Comparison of ENCODE assay signal across 16 cellular contexts in genomic region chr3:159634414-159634813, GRCh38.
DNase-seq lines count a peak whose midpoint lies in the region; ATAC-seq and TF ChIP-seq lines count a peak whose summit lies in the region.
"Had no signal": no experiment of that assay in that cellular context is flagged by ENCODE, and none has a peak within 500 bp of the region (broad histone marks: within the 10 kb centered on the region; RNA-seq: fewer than 3 reads in every experiment).

No MANE protein-coding gene starts in this region.

- no peaks in the 10 kb centered on the region for H3K9me2 ChIP-seq in GM23248 (ENCODE audit: insufficient read depth)

- H3K27ac ChIP-seq in GM23248: no peak overlapping the region
- no peak overlapping the region for H3K27ac ChIP-seq in testis
- no peak overlapping the region for H3K27ac ChIP-seq in sigmoid colon
- H3K27ac ChIP-seq: heart right ventricle, left ventricle myocardium inferior, RWPE1 had no signal

- in situ Hi-C loops in GM23248 (cut with MboI): no loop called here
- in situ Hi-C loops in astrocyte of the cerebellum (cut with HindIII; ENCODE audit: low sequenced_read_pairs): no loop called here

- TF ChIP-seq EP300 in sigmoid colon (IDR thresholded peaks at IDR 0.05): no peak

- TF ChIP-seq POLR2A in testis (IDR thresholded peaks at IDR 0.05): no peak
- no peak for TF ChIP-seq POLR2A in sigmoid colon (IDR thresholded peaks at IDR 0.05)

- TF ChIP-seq CTCF in astrocyte of the cerebellum (IDR thresholded peaks at IDR 0.05; ENCODE audit: low read depth, low read length, missing control alignments): no peak
- no peak for TF ChIP-seq CTCF in testis (IDR thresholded peaks at IDR 0.05)
- TF ChIP-seq CTCF in sigmoid colon (IDR thresholded peaks at IDR 0.05): no peak

- H3K9ac ChIP-seq in GM23248: no peak overlapping the region

- no peak overlapping the region for H3K4me2 ChIP-seq in GM23248 (ENCODE audit: unreplicated experiment)

- no peaks in the 10 kb centered on the region for H3K36me3 ChIP-seq in GM23248 (ENCODE audit: low read depth)
- no peaks in the 10 kb centered on the region for H3K36me3 ChIP-seq in testis (ENCODE audit: low read depth, missing control alignments)
- H3K36me3 ChIP-seq in sigmoid colon: no peaks in the 10 kb centered on the region
- H3K36me3 ChIP-seq: heart right ventricle, left ventricle myocardium inferior had no signal

- H2AFZ ChIP-seq in GM23248: no peak overlapping the region

- no peaks in the 10 kb centered on the region for H3K9me3 ChIP-seq in GM23248 (ENCODE audit: low read depth)
- H3K9me3 ChIP-seq in testis: no peaks in the 10 kb centered on the region
- no peaks in the 10 kb centered on the region for H3K9me3 ChIP-seq in sigmoid colon
- H3K9me3 ChIP-seq: heart right ventricle, left ventricle myocardium inferior had no signal

- H4K20me1 ChIP-seq in GM23248 (ENCODE audit: insufficient read depth): no peaks in the 10 kb centered on the region

- no peaks in the 10 kb centered on the region for H3K79me2 ChIP-seq in GM23248 (ENCODE audit: insufficient read depth)

- ATAC-seq in HG03139 (IDR thresholded peaks at IDR 0.05; ENCODE audit: unreplicated experiment): no peak
- ATAC-seq: activated T-helper 17 cell treated with anti-CD3 and anti-CD28 coated beads, Interleukin-2, amount 50 U/mL, for 72 hours; heart right ventricle; K562 had no signal

- H3K27me3 ChIP-seq in GM23248 (replicated peaks; ENCODE audit: insufficient read depth) (no peaks in the 10 kb centered on the region), testis (no peaks in the 10 kb centered on the region), sigmoid colon (no peaks in the 10 kb centered on the region)
- H3K27me3 ChIP-seq: heart right ventricle had no signal

- intact Hi-C loops in testis (cut with DNase I; ENCODE audit: low total_unique reads) (no loop called here), sigmoid colon (cut with DNase I) (no loop called here)

- H3K4me1 ChIP-seq in GM23248 (ENCODE audit: insufficient read depth) (peaks cover 17% of the 10 kb centered on the region), testis (no peaks in the 10 kb centered on the region), sigmoid colon (no peaks in the 10 kb centered on the region)
- H3K4me1 ChIP-seq: heart right ventricle had no signal

- 56 to 64% methylated on average over 3 of the region's 3 CpGs for WGBS in GM23248 (ENCODE audit: low coverage in 1 of 2, low lambda C conversion rate in 2 of 2, missing lambda C conversion rate in 2 of 2), 2 experiments
- WGBS in testis, 2 donors: 72 to 82% methylated on average over 3 of the region's 3 CpGs
- 64 to 70% methylated on average over 3 of the region's 3 CpGs for WGBS in sigmoid colon, 2 donors

- H3K4me3 ChIP-seq in GM23248 (no peak overlapping the region), astrocyte of the cerebellum (ENCODE audit: low read depth, low read length) (no peak overlapping the region), testis (no peak overlapping the region), sigmoid colon (no peak overlapping the region)
- H3K4me3 ChIP-seq: heart right ventricle, K562, left ventricle myocardium inferior had no signal

- H3F3A ChIP-seq in GM23248 (ENCODE audit: insufficient read depth): peaks cover 13% of the 10 kb centered on the region

- DNase-seq in GM23248: peak; percentile 14
- DNase-seq in NCI-H2227 (lab: John Stamatoyannopoulos, UW; ENCODE audit: unreplicated experiment): peak; percentile 26
- DNase-seq in astrocyte of the cerebellum (ENCODE audit: low read depth): peak; percentile 72
- DNase-seq in myocyte (ENCODE audit: low read depth): peak; percentile 27
- no peak for DNase-seq in testis
- no peak for DNase-seq in GM19240 (ENCODE audit: insufficient read length, low spot score)
- no peak for DNase-seq in sigmoid colon
- DNase-seq: activated CD4-positive, alpha-beta T cell treated with anti-CD3 and anti-CD28 coated beads, Interleukin-2, amount 10 ng/mL, durations not matched to agents 7 days and 5 days; CD4-positive, alpha-beta memory T cell; heart right ventricle; left ventricle myocardium inferior; T1000 had no signal

Comparison
In these comparisons a context has a peak if more than half of its experiments do, and no peak if none do; other contexts are left out.
1. DNase-seq: peak in GM23248 (single experiment), NCI-H2227 (single experiment), astrocyte of the cerebellum (single experiment) and myocyte (single experiment); none in testis (single experiment), GM19240 (single experiment) and sigmoid colon (single experiment).